In genomic region chr11:106691807-106692365, GRCh38 we compare ENCODE assay signal across 1 cellular context.
TF ChIP-seq lines count a peak whose summit lies in the region.

No MANE protein-coding gene starts in this region.

TF ChIP-seq in SK-N-SH treated with all-trans-retinoic acid at 6 μM for 48 hours, 23 proteins besides CTCF, POLR2A, EP300 and RAD21 (continued from another document):
- TF ChIP-seq PATZ1 (CRISPR knock-in tag; IDR thresholded peaks at IDR 0.05; ENCODE audit: borderline replicate concordance) (no peak), OSR1 (CRISPR knock-in tag; IDR thresholded peaks at IDR 0.05) (no peak), ISL1 (CRISPR knock-in tag; IDR thresholded peaks at IDR 0.05) (no peak), TCF4 (CRISPR knock-in tag; IDR thresholded peaks at IDR 0.05; ENCODE audit: borderline replicate concordance) (no peak), ESRRG (CRISPR knock-in tag; IDR thresholded peaks at IDR 0.05) (no peak), ZNF565 (CRISPR knock-in tag; conservative IDR thresholded peaks at IDR 0.05; ENCODE audit: low read depth) (no peak), CSDC2 (CRISPR knock-in tag; IDR thresholded peaks at IDR 0.05) (no peak), ZNF8 (CRISPR knock-in tag; IDR thresholded peaks at IDR 0.05) (no peak)
